ENCODE assay signal across 1 cellular context in the genomic region with DNA sequence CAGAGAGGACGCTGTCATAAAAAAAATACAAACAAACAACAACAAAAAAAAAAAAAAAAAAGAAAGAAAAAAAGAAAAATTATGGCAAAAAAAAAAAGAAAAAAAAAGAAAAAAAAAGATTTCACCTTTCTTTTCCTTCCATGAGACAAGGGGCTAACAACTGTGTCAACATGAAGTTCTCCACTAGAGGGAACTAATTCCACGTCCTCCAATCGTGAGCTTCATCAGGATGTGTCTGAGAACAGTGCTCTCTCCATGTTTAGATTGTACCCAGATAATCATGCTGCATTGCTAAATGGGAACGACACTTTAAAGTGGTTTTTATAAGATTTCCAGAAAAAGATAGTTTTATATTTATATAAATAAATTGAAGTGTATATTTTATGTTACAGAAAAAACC.
TF ChIP-seq lines count a peak whose summit lies in the region.

No MANE protein-coding gene starts in this region.

TF ChIP-seq in H1, 55 proteins besides CTCF, POLR2A, EP300 and RAD21:
- TF ChIP-seq JUND (IDR thresholded peaks at IDR 0.05; ENCODE audit: low read length) = 0 out of 2 replicates have a peak, but pooled peaks have one; percentile 24
- TF ChIP-seq SP1 (IDR thresholded peaks at IDR 0.05; ENCODE audit: low read depth, low read length) = no peak
